In genomic region chr5:158074992-158075769, GRCh38 we compare ENCODE assay signal across 8 cellular contexts.
A peak's percentile ranks its signal among the peaks of the same experiment; 100 is the strongest.
DNase-seq lines count a peak whose midpoint lies in the region; ATAC-seq and TF ChIP-seq lines count a peak whose summit lies in the region.

No MANE protein-coding gene starts in this region.

- CTCF ChIA-PET in A673 (lab: Charles Lee) (interaction anchor here (0.8 to 1.5 kb wide), 6 partner anchors 11 to 1082 kb away, joined by 3 to 12 read pairs (median 5); no protein-coding TSS in a partner anchor), PC-3 (lab: Charles Lee) (interaction anchor here (0.5 to 1.4 kb wide), 26 partner anchors 9 to 1051 kb away, joined by 3 to 11 read pairs (median 4); partner anchors contain the start of gene CLINT1)

- TF ChIP-seq CTCF in A673 (conservative IDR thresholded peaks at IDR 0.05; ENCODE audit: low read depth, low read length) (peak; percentile 79), PC-3 (conservative IDR thresholded peaks at IDR 0.05; ENCODE audit: low read depth, low read length) (peak; percentile 98), foreskin keratinocyte (conservative IDR thresholded peaks at IDR 0.05) (peak; percentile 85), omental fat pad (IDR thresholded peaks at IDR 0.05) (no peak), tibial nerve (IDR thresholded peaks at IDR 0.05) (peak; percentile 59 to 78 (median 73))

- BruUV-seq in A673 (replicated peaks; lab: Mats Ljungman, UMichigan) (no TSS peak), PC-3 (replicated peaks; lab: Mats Ljungman, UMichigan) (no TSS peak)

- POLR2A ChIA-PET in A673 (lab: Charles Lee; ENCODE audit: low non-redundant PET) (no interaction called here), PC-3 (lab: Charles Lee; ENCODE audit: unreplicated experiment) (interaction anchor here (0.7 kb wide), 1 partner anchor 331 kb away, joined by 5 read pairs; no protein-coding TSS in a partner anchor)

- peak overlapping the region; percentile 80 for H2AFZ ChIP-seq in PC-3 (ENCODE audit: low read length)

- H3K9ac ChIP-seq in HUES6 (ENCODE audit: low read length) (no peak overlapping the region), PC-3 (ENCODE audit: low read length) (no peak overlapping the region)

- ATAC-seq in GM18511 (IDR thresholded peaks at IDR 0.05; ENCODE audit: unreplicated experiment): peak; percentile 73
- peak; percentile 97 for ATAC-seq in PC-3
- ATAC-seq in foreskin keratinocyte: peak; percentile 96
- ATAC-seq in omental fat pad (ENCODE audit: low FRiP score): peak; percentile 83

- 7 to 14% methylated on average over 12 of the region's 12 CpGs for whole genome bisulfite sequencing in tibial nerve, 2 donors

- no peaks in the 10 kb centered on the region for H3K4me1 ChIP-seq in A673 (ENCODE audit: insufficient read depth, low read length, poor library complexity, severe bottlenecking)
- H3K4me1 ChIP-seq in HUES6 (ENCODE audit: control insufficient read depth, insufficient read depth, low read length): peaks cover 10% of the 10 kb centered on the region
- peaks cover 5% of the 10 kb centered on the region for H3K4me1 ChIP-seq in PC-3 (ENCODE audit: insufficient read depth, low read length)
- no peaks in the 10 kb centered on the region for H3K4me1 ChIP-seq in foreskin keratinocyte
- peaks cover 0 to 3% (median 0%) of the 10 kb centered on the region in 4 donors for H3K4me1 ChIP-seq in tibial nerve

- H3K9me3 ChIP-seq in A673 (ENCODE audit: low read depth, low read length, poor library complexity, severe bottlenecking): no peaks in the 10 kb centered on the region
- no peaks in the 10 kb centered on the region for H3K9me3 ChIP-seq in HUES6 (ENCODE audit: control insufficient read depth, insufficient read depth, low read depth, low read length)
- H3K9me3 ChIP-seq in PC-3 (ENCODE audit: low read length): no peaks in the 10 kb centered on the region
- no peaks in the 10 kb centered on the region for H3K9me3 ChIP-seq in tibial nerve

- H3K36me3 ChIP-seq in A673 (ENCODE audit: insufficient read depth, low read length, poor library complexity, severe bottlenecking) (no peaks in the 10 kb centered on the region), HUES6 (ENCODE audit: control insufficient read depth, insufficient read depth, low read length) (no peaks in the 10 kb centered on the region), PC-3 (ENCODE audit: low read depth, low read length) (no peaks in the 10 kb centered on the region), tibial nerve (no peaks in the 10 kb centered on the region)

- H3K27ac ChIP-seq in A673 (ENCODE audit: low read depth, low read length, poor library complexity, severe bottlenecking): no peak overlapping the region
- H3K27ac ChIP-seq in HUES6 (ENCODE audit: low read depth, low read length): peak overlapping the region; percentile 73; the same call in 1 of the 2 replicates
- no peak overlapping the region for H3K27ac ChIP-seq in PC-3 (ENCODE audit: low read length)
- no peak overlapping the region for H3K27ac ChIP-seq in foreskin keratinocyte
- peak overlapping the region in 1 of 4 donors; percentile 30 for H3K27ac ChIP-seq in tibial nerve

- no peaks in the 10 kb centered on the region for H3K27me3 ChIP-seq in A673 (replicated peaks; ENCODE audit: insufficient read depth, low read depth, low read length, poor library complexity)
- no peaks in the 10 kb centered on the region for H3K27me3 ChIP-seq in HUES6 (ENCODE audit: control insufficient read depth, insufficient read depth, low read length)
- peaks cover 47% of the 10 kb centered on the region for H3K27me3 ChIP-seq in PC-3 (ENCODE audit: low read length)
- no peaks in the 10 kb centered on the region for H3K27me3 ChIP-seq in foreskin keratinocyte
- no peaks in the 10 kb centered on the region for H3K27me3 ChIP-seq in tibial nerve

- H3F3A ChIP-seq in PC-3 (ENCODE audit: low read length, unreplicated experiment): no peaks in the 10 kb centered on the region

- no peaks in the 10 kb centered on the region for H3K9me2 ChIP-seq in PC-3 (replicated peaks; ENCODE audit: low read length)

- intact Hi-C loops in A673 (cut with micrococcal nuclease; ENCODE audit: unreplicated experiment): loop anchor here (1.0 to 5.0 kb wide), 2 partner anchors 1032 to 1057 kb away; no protein-coding TSS in a partner anchor
- intact Hi-C loops in PC-3 (cut with micrococcal nuclease): loop anchor here (2.0 to 5.0 kb wide), 4 partner anchors 102 to 1057 kb away; no protein-coding TSS in a partner anchor

- H4K20me1 ChIP-seq in PC-3 (ENCODE audit: low read length): no peaks in the 10 kb centered on the region

- DNase-seq in A673 (ENCODE audit: low spot score) (peak; percentile 63), PC-3 (peak; percentile 86), foreskin keratinocyte (peak in 1 of 2 donors; percentile 39), omental fat pad (ENCODE audit: low spot score) (no peak), tibial nerve (ENCODE audit: low spot score in 2 of 2) (peak; percentile 35 to 71)
- peak; percentile 71 for DNase-seq in activated effector memory CD4-positive, alpha-beta T cell treated with anti-CD3 and anti-CD28 coated beads, Interleukin-2, amount 50 U/mL, for 16 hours

- no peaks in the 10 kb centered on the region for H3K79me2 ChIP-seq in PC-3 (ENCODE audit: low read length)

- H3K4me3 ChIP-seq in A673 (ENCODE audit: low read depth, low read length, poor library complexity, severe bottlenecking) (no peak overlapping the region), HUES6 (ENCODE audit: low read depth, low read length) (no peak overlapping the region), PC-3 (ENCODE audit: low read length) (peak overlapping the region; percentile 55), tibial nerve (peak overlapping the region in 2 of 4 donors; percentile 16 to 31)

- peak overlapping the region; percentile 78 for H3K4me2 ChIP-seq in PC-3 (ENCODE audit: low read length)

- TF ChIP-seq EP300 in tibial nerve (IDR thresholded peaks at IDR 0.05): no peak

- no peak for TF ChIP-seq POLR2A in tibial nerve (IDR thresholded peaks at IDR 0.05)

Comparison
In these comparisons a context has a peak if more than half of its experiments do, and no peak if none do; other contexts are left out.
1. CTCF ChIP-seq: peak in A673 (single experiment), PC-3 (single experiment), foreskin keratinocyte (single experiment) and tibial nerve (5 of 5); none in omental fat pad (0 of 3).
2. Peak in every context shown above with its lines, with median percentiles within 50 percentile points of each other: ATAC-seq.